Comparison of ENCODE assay signal across 1 cellular context in the genomic region with DNA sequence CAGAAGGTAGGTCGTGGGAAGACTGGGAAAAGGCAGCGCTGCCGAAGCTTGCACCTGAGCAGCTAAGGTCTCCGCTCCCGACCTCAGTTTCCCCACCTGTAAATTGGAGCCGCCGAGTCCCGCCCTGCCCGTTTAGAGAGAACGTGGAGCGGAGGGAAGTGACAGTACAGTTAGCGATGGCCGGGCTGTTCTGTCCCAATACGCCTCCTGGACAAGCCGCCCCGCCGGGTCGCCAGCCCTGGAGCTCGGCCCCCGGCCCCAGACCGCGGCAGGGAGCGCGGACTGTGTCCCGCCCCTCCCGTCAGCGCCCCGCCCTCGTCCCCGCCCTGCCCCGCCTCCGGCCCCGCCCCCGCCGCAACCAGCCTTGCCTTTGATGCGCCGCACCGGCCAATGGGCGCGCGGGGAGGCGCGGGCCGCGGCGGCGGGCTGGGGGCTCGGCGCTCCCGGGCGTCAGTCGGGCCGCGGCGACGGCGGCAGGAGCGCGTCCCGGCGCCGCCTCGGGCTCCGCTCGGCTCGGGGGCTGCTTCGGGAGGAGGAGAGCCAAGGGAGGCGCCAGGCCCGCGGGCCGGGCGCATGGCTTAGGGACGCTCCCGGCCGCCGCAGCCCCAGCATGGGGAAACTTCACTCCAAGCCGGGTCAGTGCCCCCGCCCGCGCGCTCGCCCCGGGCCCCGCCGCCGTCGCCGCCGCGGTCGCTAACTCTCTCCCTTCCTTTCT.
A peak's percentile ranks its signal among the peaks of the same experiment; 100 is the strongest.
TF ChIP-seq lines count a peak whose summit lies in the region.

A gene with protein sequence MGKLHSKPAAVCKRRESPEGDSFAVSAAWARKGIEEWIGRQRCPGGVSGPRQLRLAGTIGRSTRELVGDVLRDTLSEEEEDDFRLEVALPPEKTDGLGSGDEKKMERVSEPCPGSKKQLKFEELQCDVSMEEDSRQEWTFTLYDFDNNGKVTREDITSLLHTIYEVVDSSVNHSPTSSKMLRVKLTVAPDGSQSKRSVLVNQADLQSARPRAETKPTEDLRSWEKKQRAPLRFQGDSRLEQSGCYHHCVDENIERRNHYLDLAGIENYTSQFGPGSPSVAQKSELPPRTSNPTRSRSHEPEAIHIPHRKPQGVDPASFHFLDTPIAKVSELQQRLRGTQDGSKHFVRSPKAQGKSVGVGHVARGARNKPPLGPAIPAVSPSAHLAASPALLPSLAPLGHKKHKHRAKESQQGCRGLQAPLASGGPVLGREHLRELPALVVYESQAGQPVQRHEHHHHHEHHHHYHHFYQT (plus strand): TSS at position 453 of the 715 bp plus-strand sequence. CDS start 158 bp downstream, at position 611.

TF ChIP-seq in HepG2, 621 proteins besides CTCF, POLR2A, EP300 and RAD21 (continued from another document and continues in another):
- TF ChIP-seq, protein P1, sequence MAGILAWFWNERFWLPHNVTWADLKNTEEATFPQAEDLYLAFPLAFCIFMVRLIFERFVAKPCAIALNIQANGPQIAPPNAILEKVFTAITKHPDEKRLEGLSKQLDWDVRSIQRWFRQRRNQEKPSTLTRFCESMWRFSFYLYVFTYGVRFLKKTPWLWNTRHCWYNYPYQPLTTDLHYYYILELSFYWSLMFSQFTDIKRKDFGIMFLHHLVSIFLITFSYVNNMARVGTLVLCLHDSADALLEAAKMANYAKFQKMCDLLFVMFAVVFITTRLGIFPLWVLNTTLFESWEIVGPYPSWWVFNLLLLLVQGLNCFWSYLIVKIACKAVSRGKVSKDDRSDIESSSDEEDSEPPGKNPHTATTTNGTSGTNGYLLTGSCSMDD (CRISPR knock-in tag; IDR thresholded peaks at IDR 0.05) = no peak
- 0 out of 2 replicates have a peak, but pooled peaks have one; percentile 23 for TF ChIP-seq ZMYM2 (CRISPR knock-in tag; IDR thresholded peaks at IDR 0.05)
- no peak for TF ChIP-seq NBN (conservative IDR thresholded peaks at IDR 0.05)
- no peak for TF ChIP-seq ZNF446 (CRISPR knock-in tag; IDR thresholded peaks at IDR 0.05)
- no peak for TF ChIP-seq CBX2 (IDR thresholded peaks at IDR 0.05; ENCODE audit: low read depth, low read length)
- TF ChIP-seq CBX2 (CRISPR knock-in tag; IDR thresholded peaks at IDR 0.05; ENCODE audit: low read depth) = no peak
- TF ChIP-seq KLF6 (CRISPR knock-in tag; IDR thresholded peaks at IDR 0.05) = no peak
- no peak for TF ChIP-seq ZNF83 (CRISPR knock-in tag; IDR thresholded peaks at IDR 0.05; ENCODE audit: borderline replicate concordance)
- TF ChIP-seq NAIF1 (CRISPR knock-in tag; IDR thresholded peaks at IDR 0.05; ENCODE audit: borderline replicate concordance) = no peak
- no peak for TF ChIP-seq ZNF138 (CRISPR knock-in tag; IDR thresholded peaks at IDR 0.05; ENCODE audit: low read depth)
- no peak for TF ChIP-seq SRSF9 (IDR thresholded peaks at IDR 0.05; ENCODE audit: borderline replicate concordance, insufficient read depth, low read depth, low read length, poor library complexity, severe bottlenecking)
- no peak for TF ChIP-seq PCBP1 (IDR thresholded peaks at IDR 0.05; ENCODE audit: borderline replicate concordance, low read depth, low read length)
- TF ChIP-seq ZNF496 (CRISPR knock-in tag; IDR thresholded peaks at IDR 0.05; ENCODE audit: insufficient replicate concordance) = no peak
- TF ChIP-seq, protein P2, sequence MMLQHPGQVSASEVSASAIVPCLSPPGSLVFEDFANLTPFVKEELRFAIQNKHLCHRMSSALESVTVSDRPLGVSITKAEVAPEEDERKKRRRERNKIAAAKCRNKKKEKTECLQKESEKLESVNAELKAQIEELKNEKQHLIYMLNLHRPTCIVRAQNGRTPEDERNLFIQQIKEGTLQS (CRISPR knock-in tag; IDR thresholded peaks at IDR 0.05) = no peak
- TF ChIP-seq, protein P3, sequence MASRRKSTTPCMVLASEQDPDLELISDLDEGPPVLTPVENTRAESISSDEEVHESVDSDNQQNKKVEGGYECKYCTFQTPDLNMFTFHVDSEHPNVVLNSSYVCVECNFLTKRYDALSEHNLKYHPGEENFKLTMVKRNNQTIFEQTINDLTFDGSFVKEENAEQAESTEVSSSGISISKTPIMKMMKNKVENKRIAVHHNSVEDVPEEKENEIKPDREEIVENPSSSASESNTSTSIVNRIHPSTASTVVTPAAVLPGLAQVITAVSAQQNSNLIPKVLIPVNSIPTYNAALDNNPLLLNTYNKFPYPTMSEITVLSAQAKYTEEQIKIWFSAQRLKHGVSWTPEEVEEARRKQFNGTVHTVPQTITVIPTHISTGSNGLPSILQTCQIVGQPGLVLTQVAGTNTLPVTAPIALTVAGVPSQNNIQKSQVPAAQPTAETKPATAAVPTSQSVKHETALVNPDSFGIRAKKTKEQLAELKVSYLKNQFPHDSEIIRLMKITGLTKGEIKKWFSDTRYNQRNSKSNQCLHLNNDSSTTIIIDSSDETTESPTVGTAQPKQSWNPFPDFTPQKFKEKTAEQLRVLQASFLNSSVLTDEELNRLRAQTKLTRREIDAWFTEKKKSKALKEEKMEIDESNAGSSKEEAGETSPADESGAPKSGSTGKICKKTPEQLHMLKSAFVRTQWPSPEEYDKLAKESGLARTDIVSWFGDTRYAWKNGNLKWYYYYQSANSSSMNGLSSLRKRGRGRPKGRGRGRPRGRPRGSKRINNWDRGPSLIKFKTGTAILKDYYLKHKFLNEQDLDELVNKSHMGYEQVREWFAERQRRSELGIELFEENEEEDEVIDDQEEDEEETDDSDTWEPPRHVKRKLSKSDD (CRISPR knock-in tag; IDR thresholded peaks at IDR 0.05; ENCODE audit: low read depth) = no peak
- no peak for TF ChIP-seq SNRNP70 (IDR thresholded peaks at IDR 0.05; ENCODE audit: low read depth, low read length)
- TF ChIP-seq, protein P4, sequence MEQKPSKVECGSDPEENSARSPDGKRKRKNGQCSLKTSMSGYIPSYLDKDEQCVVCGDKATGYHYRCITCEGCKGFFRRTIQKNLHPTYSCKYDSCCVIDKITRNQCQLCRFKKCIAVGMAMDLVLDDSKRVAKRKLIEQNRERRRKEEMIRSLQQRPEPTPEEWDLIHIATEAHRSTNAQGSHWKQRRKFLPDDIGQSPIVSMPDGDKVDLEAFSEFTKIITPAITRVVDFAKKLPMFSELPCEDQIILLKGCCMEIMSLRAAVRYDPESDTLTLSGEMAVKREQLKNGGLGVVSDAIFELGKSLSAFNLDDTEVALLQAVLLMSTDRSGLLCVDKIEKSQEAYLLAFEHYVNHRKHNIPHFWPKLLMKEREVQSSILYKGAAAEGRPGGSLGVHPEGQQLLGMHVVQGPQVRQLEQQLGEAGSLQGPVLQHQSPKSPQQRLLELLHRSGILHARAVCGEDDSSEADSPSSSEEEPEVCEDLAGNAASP (CRISPR knock-in tag; IDR thresholded peaks at IDR 0.05; ENCODE audit: borderline replicate concordance) = no peak
- TF ChIP-seq, protein P5, sequence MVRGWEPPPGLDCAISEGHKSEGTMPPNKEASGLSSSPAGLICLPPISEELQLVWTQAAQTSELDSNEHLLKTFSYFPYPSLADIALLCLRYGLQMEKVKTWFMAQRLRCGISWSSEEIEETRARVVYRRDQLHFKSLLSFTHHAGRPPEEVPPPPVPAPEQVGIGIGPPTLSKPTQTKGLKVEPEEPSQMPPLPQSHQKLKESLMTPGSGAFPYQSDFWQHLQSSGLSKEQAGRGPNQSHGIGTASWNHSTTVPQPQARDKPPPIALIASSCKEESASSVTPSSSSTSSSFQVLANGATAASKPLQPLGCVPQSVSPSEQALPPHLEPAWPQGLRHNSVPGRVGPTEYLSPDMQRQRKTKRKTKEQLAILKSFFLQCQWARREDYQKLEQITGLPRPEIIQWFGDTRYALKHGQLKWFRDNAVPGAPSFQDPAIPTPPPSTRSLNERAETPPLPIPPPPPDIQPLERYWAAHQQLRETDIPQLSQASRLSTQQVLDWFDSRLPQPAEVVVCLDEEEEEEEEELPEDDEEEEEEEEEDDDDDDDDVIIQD (CRISPR knock-in tag; IDR thresholded peaks at IDR 0.05; ENCODE audit: low read depth) = no peak
- TF ChIP-seq, protein P6, sequence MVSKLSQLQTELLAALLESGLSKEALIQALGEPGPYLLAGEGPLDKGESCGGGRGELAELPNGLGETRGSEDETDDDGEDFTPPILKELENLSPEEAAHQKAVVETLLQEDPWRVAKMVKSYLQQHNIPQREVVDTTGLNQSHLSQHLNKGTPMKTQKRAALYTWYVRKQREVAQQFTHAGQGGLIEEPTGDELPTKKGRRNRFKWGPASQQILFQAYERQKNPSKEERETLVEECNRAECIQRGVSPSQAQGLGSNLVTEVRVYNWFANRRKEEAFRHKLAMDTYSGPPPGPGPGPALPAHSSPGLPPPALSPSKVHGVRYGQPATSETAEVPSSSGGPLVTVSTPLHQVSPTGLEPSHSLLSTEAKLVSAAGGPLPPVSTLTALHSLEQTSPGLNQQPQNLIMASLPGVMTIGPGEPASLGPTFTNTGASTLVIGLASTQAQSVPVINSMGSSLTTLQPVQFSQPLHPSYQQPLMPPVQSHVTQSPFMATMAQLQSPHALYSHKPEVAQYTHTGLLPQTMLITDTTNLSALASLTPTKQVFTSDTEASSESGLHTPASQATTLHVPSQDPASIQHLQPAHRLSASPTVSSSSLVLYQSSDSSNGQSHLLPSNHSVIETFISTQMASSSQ (IDR thresholded peaks at IDR 0.05; ENCODE audit: low read depth) = no peak
- TF ChIP-seq, protein P6 (CRISPR knock-in tag; IDR thresholded peaks at IDR 0.05; ENCODE audit: borderline replicate concordance) = no peak
- no peak for TF ChIP-seq ELF1 (CRISPR knock-in tag; IDR thresholded peaks at IDR 0.05)
- TF ChIP-seq GPN1 (CRISPR knock-in tag; IDR thresholded peaks at IDR 0.05; ENCODE audit: borderline replicate concordance) = no peak
- TF ChIP-seq ZNF460 (CRISPR knock-in tag; IDR thresholded peaks at IDR 0.05; ENCODE audit: borderline replicate concordance) = peak; percentile 89
- no peak for TF ChIP-seq RAD51 (IDR thresholded peaks at IDR 0.05; ENCODE audit: borderline replicate concordance)
- peak; percentile 59; the same call in 1 of the 2 replicates for TF ChIP-seq ZBTB42 (CRISPR knock-in tag; IDR thresholded peaks at IDR 0.05)
- no peak for TF ChIP-seq ONECUT2 (CRISPR knock-in tag; IDR thresholded peaks at IDR 0.05)
- TF ChIP-seq ZFP90 (CRISPR knock-in tag; IDR thresholded peaks at IDR 0.05; ENCODE audit: borderline replicate concordance) = no peak
- TF ChIP-seq ZNF746 (CRISPR knock-in tag; IDR thresholded peaks at IDR 0.05) = no peak
- TF ChIP-seq NFKBIZ (CRISPR knock-in tag; IDR thresholded peaks at IDR 0.05) = no peak
- peak; percentile 34; the same call in 1 of the 2 replicates for TF ChIP-seq HOXA3 (CRISPR knock-in tag; IDR thresholded peaks at IDR 0.05)
- TF ChIP-seq ZFP36L1 (CRISPR knock-in tag; IDR thresholded peaks at IDR 0.05) = no peak
- no peak for TF ChIP-seq ZNF335 (CRISPR knock-in tag; IDR thresholded peaks at IDR 0.05)
- no peak for TF ChIP-seq HNF4A (CRISPR knock-in tag; IDR thresholded peaks at IDR 0.05)
- TF ChIP-seq ZNF382 (CRISPR knock-in tag; IDR thresholded peaks at IDR 0.05; ENCODE audit: borderline replicate concordance) = no peak
- no peak for TF ChIP-seq ZC3H4 (CRISPR knock-in tag; IDR thresholded peaks at IDR 0.05; ENCODE audit: borderline replicate concordance)
- no peak for TF ChIP-seq TOE1 (CRISPR knock-in tag; IDR thresholded peaks at IDR 0.05)
- no peak for TF ChIP-seq ZNF343 (CRISPR knock-in tag; IDR thresholded peaks at IDR 0.05)
- TF ChIP-seq CENPT (CRISPR knock-in tag; IDR thresholded peaks at IDR 0.05; ENCODE audit: low read depth) = no peak
- no peak for TF ChIP-seq XRCC5 (optimal IDR thresholded peaks at IDR 0.05; ENCODE audit: low read length)
- TF ChIP-seq, protein P7, sequence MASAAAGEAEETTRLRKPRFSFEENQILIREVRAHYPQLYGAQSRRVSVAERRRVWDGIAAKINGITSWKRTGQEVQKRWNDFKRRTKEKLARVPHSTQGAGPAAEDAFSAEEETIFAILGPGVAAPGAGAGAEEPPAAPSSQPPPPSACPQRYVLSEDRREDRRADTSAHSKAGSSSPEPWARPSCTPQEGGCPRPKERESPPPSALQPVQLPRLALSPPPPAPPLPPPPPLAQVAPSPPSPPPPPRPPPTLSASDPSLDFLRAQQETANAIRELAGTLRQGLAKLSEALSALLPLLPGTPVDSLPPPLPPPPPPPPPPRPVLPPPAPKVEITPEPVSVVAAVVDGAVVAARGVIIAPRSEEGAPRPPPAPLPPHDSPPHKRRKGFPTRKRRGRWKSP (CRISPR knock-in tag; IDR thresholded peaks at IDR 0.05) = peak; percentile 27; the same call in 1 of the 2 replicates
- TF ChIP-seq HOXA5 (CRISPR knock-in tag; IDR thresholded peaks at IDR 0.05) = no peak; the same call in 1 of the 2 replicates
- TF ChIP-seq EHMT2 (IDR thresholded peaks at IDR 0.05; ENCODE audit: borderline replicate concordance, low read depth, low read length) = no peak
- TF ChIP-seq ZNF775 (CRISPR knock-in tag; IDR thresholded peaks at IDR 0.05; ENCODE audit: borderline replicate concordance) = no peak
- TF ChIP-seq, protein P8, sequence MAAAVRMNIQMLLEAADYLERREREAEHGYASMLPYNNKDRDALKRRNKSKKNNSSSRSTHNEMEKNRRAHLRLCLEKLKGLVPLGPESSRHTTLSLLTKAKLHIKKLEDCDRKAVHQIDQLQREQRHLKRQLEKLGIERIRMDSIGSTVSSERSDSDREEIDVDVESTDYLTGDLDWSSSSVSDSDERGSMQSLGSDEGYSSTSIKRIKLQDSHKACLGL (CRISPR knock-in tag; IDR thresholded peaks at IDR 0.05) = peak; percentile 43; the same call in 1 of the 2 replicates
- TF ChIP-seq RFXAP (CRISPR knock-in tag; IDR thresholded peaks at IDR 0.05; ENCODE audit: borderline replicate concordance) = 0 out of 2 replicates have a peak, but pooled peaks have one; percentile 30
- TF ChIP-seq FOXP1 (IDR thresholded peaks at IDR 0.05) = no peak
- TF ChIP-seq FOXP1 (CRISPR knock-in tag; IDR thresholded peaks at IDR 0.05) = no peak
- no peak for TF ChIP-seq NFRKB (IDR thresholded peaks at IDR 0.05)
- 0 out of 2 replicates have a peak, but pooled peaks have one; percentile 2 for TF ChIP-seq GLI4 (CRISPR knock-in tag; IDR thresholded peaks at IDR 0.05; ENCODE audit: borderline replicate concordance)
- no peak; the same call in 1 of the 2 replicates for TF ChIP-seq HES4 (CRISPR knock-in tag; IDR thresholded peaks at IDR 0.05; ENCODE audit: borderline replicate concordance)
